8 cellular contexts compared by ENCODE assay signal in genomic region chr9:133029994-133030316, GRCh38. TPM values are rescaled to one million over a fixed set of nuclear protein-coding genes. Genes with fewer than 3 reads are reported as not detected.
DNase-seq lines count a peak whose midpoint lies in the region; ATAC-seq, FAIRE-seq and TF ChIP-seq lines count a peak whose summit lies in the region.

No MANE protein-coding gene starts in this region.

- no peaks in the 10 kb centered on the region for H4K20me1 ChIP-seq in K562 (replicated peaks; ENCODE audit: control insufficient read depth, insufficient read depth, low read length)

- ATAC-seq in HG03135 (IDR thresholded peaks at IDR 0.05; ENCODE audit: unreplicated experiment) = peak; percentile 9
- ATAC-seq in K562 = peak; percentile 6
- ATAC-seq in lung (ENCODE audit: insufficient read depth, low FRiP score) = peak; percentile 6
- ATAC-seq in GM21360 (IDR thresholded peaks at IDR 0.05; ENCODE audit: unreplicated experiment) = no peak
- ATAC-seq in GM18867 (IDR thresholded peaks at IDR 0.05; ENCODE audit: unreplicated experiment) = no peak

- no peak for TF ChIP-seq EP300 in K562 (IDR thresholded peaks at IDR 0.05; ENCODE audit: low read length)

- H3K36me3 Mint-ChIP-seq in Calu3 (ENCODE audit: insufficient read depth, unreplicated experiment) = peaks cover 25% of the 10 kb centered on the region

- H3K9me1 ChIP-seq in K562 (ENCODE audit: control insufficient read depth, insufficient read depth, low read length) = no peaks in the 10 kb centered on the region

- POLR2A ChIA-PET in K562 (lab: Yijun Ruan, JAX) = interaction anchor here (0.6 to 2.7 kb wide), 24 partner anchors 8 to 372 kb away, joined by 3 to 15 read pairs (median 4); no protein-coding TSS in a partner anchor

- no peak for TF ChIP-seq POLR2A in K562 (conservative IDR thresholded peaks at IDR 0.05)

- H2AFZ ChIP-seq in K562 (ENCODE audit: low read depth, low read length) = peak overlapping the region; percentile 76

- intact Hi-C loops in Calu3 (cut with micrococcal nuclease; ENCODE audit: unreplicated experiment) = loop anchor here (10.0 kb wide), 1 partner anchor 115 kb away; no protein-coding TSS in a partner anchor
- intact Hi-C loops in K562 (cut with micrococcal nuclease) = loop anchor here (5.0 kb wide), 1 partner anchor 117 kb away; no protein-coding TSS in a partner anchor

- H3K9me3 ChIP-seq in K562 (replicated peaks; ENCODE audit: control insufficient read depth, insufficient read depth, low read depth, low read length) = peaks cover 14% of the 10 kb centered on the region; the same call in 1 of the 2 replicates
- H3K9me3 ChIP-seq in lung (ENCODE audit: control insufficient read depth in 2 of 2, insufficient read depth in 1 of 2, low read length in 1 of 2) = no peaks in the 10 kb centered on the region

- CTCF ChIA-PET in Calu3 (lab: Charles Lee) (interaction anchor here (0.6 to 1.3 kb wide), 5 partner anchors 8 to 1358 kb away, joined by 3 to 16 read pairs (median 3); no protein-coding TSS in a partner anchor), K562 (lab: Yijun Ruan, JAX; ENCODE audit: low intra/inter-chr PET ratio) (no interaction called here)

- peaks cover 26 to 34% of the 10 kb centered on the region in 2 experiments; a peak in 4 of 5 replicates for H3K4me1 ChIP-seq in K562 (replicated peaks in 1 of 2; ENCODE audit: control insufficient read depth in 2 of 2, insufficient read depth in 2 of 2, low read length in 2 of 2)
- peaks cover 7 to 10% of the 10 kb centered on the region in 2 donors for H3K4me1 ChIP-seq in lung (ENCODE audit: control insufficient read depth in 2 of 2, insufficient read depth in 2 of 2, low read length in 2 of 2)

- no peak for DNase-seq in Calu3
- no peak for DNase-seq in K562 (ENCODE audit: extremely low read depth in 1 of 4, low spot score in 3 of 4)
- no peak for DNase-seq in lung (ENCODE audit: low spot score)
- DNase-seq in dedifferentiated amniotic fluid mesenchymal stem cell (ENCODE audit: extremely low spot score) = no peak
- DNase-seq in HK-2 (ENCODE audit: unreplicated experiment) = no peak

- no peak for TF ChIP-seq CTCF in Calu3 (IDR thresholded peaks at IDR 0.05; ENCODE audit: unreplicated experiment)
- TF ChIP-seq CTCF in K562 (IDR thresholded peaks at IDR 0.05 in 2 of 3, conservative IDR thresholded peaks at IDR 0.05 in 1 of 3; ENCODE audit: insufficient read depth in 2 of 3, low read depth in 1 of 3, low read length in 3 of 3) = no peak
- TF ChIP-seq CTCF in lung (IDR thresholded peaks at IDR 0.05; ENCODE audit: control extremely low read depth, extremely low read depth) = no peak

- H3K27ac ChIP-seq in K562 (ENCODE audit: extremely low read depth, low read depth, low read length) = peak overlapping the region; percentile 88
- peak overlapping the region; percentile 86 to 97 for H3K27ac ChIP-seq in lung (ENCODE audit: low read depth in 1 of 2, low read length in 1 of 2)

- H3K27me3 ChIP-seq in K562 (ENCODE audit: control insufficient read depth in 2 of 2, insufficient read depth in 2 of 2, low read length in 2 of 2) (no peaks in the 10 kb centered on the region), lung (ENCODE audit: control insufficient read depth, insufficient read depth) (no peaks in the 10 kb centered on the region)

- FAIRE-seq in K562 (lab: Jason Lieb, UNC) = no peak

- H3K27me3 Mint-ChIP-seq in Calu3 (ENCODE audit: unreplicated experiment) = no peaks in the 10 kb centered on the region

- no peaks in the 10 kb centered on the region for H3K9me3 Mint-ChIP-seq in Calu3 (ENCODE audit: low read depth, unreplicated experiment)

- TSS peak; percentile 98 for BruUV-seq in Calu3 (replicated peaks; lab: Mats Ljungman, UMichigan)
- BruUV-seq in K562 (replicated peaks; lab: Mats Ljungman, UMichigan) = TSS peak; percentile 95

- peak overlapping the region; percentile 95 for H3K4me2 ChIP-seq in K562 (ENCODE audit: insufficient read depth, low read length)

- peaks cover 64% of the 10 kb centered on the region for H3K79me2 ChIP-seq in K562 (ENCODE audit: control insufficient read depth, insufficient read depth, low read length)

- peak overlapping the region; percentile 94 for H3K4me3 Mint-ChIP-seq in Calu3 (ENCODE audit: low read depth, unreplicated experiment)

- peak overlapping the region; percentile 75 for H3K27ac Mint-ChIP-seq in Calu3 (ENCODE audit: unreplicated experiment)

- in situ Hi-C loops in K562 (cut with MboI) = no loop called here

- H3K36me3 ChIP-seq in K562 (ENCODE audit: control insufficient read depth, insufficient read depth, low read length) (peaks cover 33% of the 10 kb centered on the region), lung (ENCODE audit: control insufficient read depth in 2 of 2, insufficient read depth in 2 of 2, low read length in 2 of 2) (no peaks in the 10 kb centered on the region)

- peak overlapping the region; percentile 99 for H3K4me3 ChIP-seq in K562
- H3K4me3 ChIP-seq in lung = peak overlapping the region; percentile 88

- WGBS in K562 (ENCODE audit: insufficient coverage, low coverage, missing lambda C conversion rate) = 0% methylated on average over 25 of the region's 28 CpGs
- 1% methylated on average over 28 of the region's 28 CpGs for WGBS in lung, 2 donors

- peaks cover 14% of the 10 kb centered on the region for H3K4me1 Mint-ChIP-seq in Calu3 (ENCODE audit: low read depth, unreplicated experiment)

- no peak for TF ChIP-seq RAD21 in K562 (CRISPR knock-in tag; conservative IDR thresholded peaks at IDR 0.05 in 1 of 2, IDR thresholded peaks at IDR 0.05 in 1 of 2)

- H3K9ac ChIP-seq in K562 (ENCODE audit: insufficient read depth in 1 of 2, low read depth in 2 of 2, low read length in 2 of 2) = peak overlapping the region; percentile 83 to 97

RNA-seq across cellular contexts. Expression of gene GTF3C5, which starts 0.8 kb away (rescaled TPM):
- 43.7 and 48.4 TPM in 2 replicates for total RNA-seq in Calu3 (2022)
- total RNA-seq in K562 (2011; cell fraction: chromatin; rRNA removed; ENCODE audit: low replicate concordance) = 66.1 and 166 TPM in 2 replicates
- 99.4 and 113 TPM in 2 replicates for total RNA-seq in K562 (2011; cell fraction: nucleolus; rRNA removed)
- total RNA-seq in K562 (2011; cell fraction: nucleoplasm; rRNA removed) = 67.0 and 84.1 TPM in 2 replicates
- 118 and 134 TPM in 2 replicates for total RNA-seq in K562 (2014; rRNA removed)
- total RNA-seq in K562 (2014; rRNA removed; fragmentation: Illumina TruSeq; extraction: Trizol) = 43.2 and 58.5 TPM in 2 replicates
- 80.7 and 83.7 TPM in 2 replicates for total RNA-seq in K562 (2015; rRNA removed; fragmentation: Illumina TruSeq; extraction: Trizol)
- total RNA-seq in K562 (2021) = 106 and 110 TPM in 2 replicates
- 80.2 TPM in 2 replicates for polyA plus RNA-seq in K562 (2011; rRNA removed)
- 88.7 and 143 TPM in 2 replicates for polyA plus RNA-seq in K562 (2011; cell fraction: cytosol; rRNA removed)
- 254 and 348 TPM in 2 replicates for polyA plus RNA-seq in K562 (2011; cell fraction: nucleus; rRNA removed)
- 75.0 and 82.6 TPM in 2 replicates for polyA plus RNA-seq in K562 (2012)
- polyA plus RNA-seq in K562 (2014; fragmentation: Illumina TruSeq; extraction: Trizol) = 105 and 107 TPM in 2 replicates
- polyA plus RNA-seq in K562 (2014; fragmentation: Nextera tagmentation; extraction: Ambion mirVana) = 1 to 10 TPM; 3.8 to 8.4 TPM
- polyA plus RNA-seq in K562 (2014; rRNA removed) = 95.1 and 107 TPM in 2 replicates
- polyA minus RNA-seq in K562 (2011; rRNA and poly(A)+ RNA removed) = 52.2 and 85.8 TPM in 2 replicates
- 57.6 and 64.2 TPM in 2 replicates for polyA minus RNA-seq in K562 (2011; cell fraction: cytosol; rRNA and poly(A)+ RNA removed)
- polyA minus RNA-seq in K562 (2011; cell fraction: nucleus; rRNA and poly(A)+ RNA removed) = 59.4 and 67.3 TPM in 2 replicates
- 10 to 100 TPM; 43.6 to 47.3 TPM for total RNA-seq in lung
- 10 to 100 TPM; 41.0 to 60.0 TPM for polyA plus RNA-seq in lung

RNA-seq across cellular contexts. Expression of gene CEL, which starts 31.8 kb away (rescaled TPM):
- total RNA-seq in Calu3 (2022) = 2.6 and 3.1 TPM in 2 replicates
- total RNA-seq in K562 (2011; cell fraction: chromatin; rRNA removed; ENCODE audit: low replicate concordance) = 2.0 and 6.1 TPM in 2 replicates
- total RNA-seq in K562 (2011; cell fraction: nucleolus; rRNA removed) = 2.8 and 3.8 TPM in 2 replicates
- total RNA-seq in K562 (2011; cell fraction: nucleoplasm; rRNA removed) = 2.3 TPM in 2 replicates
- 0.09 and 0.45 TPM in 2 replicates for total RNA-seq in K562 (2014; rRNA removed)
- 0.15 and 0.16 TPM in 2 replicates for total RNA-seq in K562 (2014; rRNA removed; fragmentation: Illumina TruSeq; extraction: Trizol)
- 0.51 and 0.53 TPM in 2 replicates for total RNA-seq in K562 (2015; rRNA removed; fragmentation: Illumina TruSeq; extraction: Trizol)
- 3.0 and 4.0 TPM in 2 replicates for total RNA-seq in K562 (2021)
- polyA plus RNA-seq in K562 (2011; rRNA removed) = 0.46 and 0.65 TPM in 2 replicates
- polyA plus RNA-seq in K562 (2011; cell fraction: cytosol; rRNA removed) = 0.32 and 0.43 TPM in 2 replicates
- 2.8 and 6.2 TPM in 2 replicates for polyA plus RNA-seq in K562 (2011; cell fraction: nucleus; rRNA removed)
- polyA plus RNA-seq in K562 (2012) = 0.77 and 2.3 TPM in 2 replicates
- polyA plus RNA-seq in K562 (2014; fragmentation: Illumina TruSeq; extraction: Trizol) = 0.62 and 0.91 TPM in 2 replicates
- not detected for polyA plus RNA-seq in K562 (2014; fragmentation: Nextera tagmentation; extraction: Ambion mirVana)
- 0.57 and 0.77 TPM in 2 replicates for polyA plus RNA-seq in K562 (2014; rRNA removed)
- 0.14 and 0.21 TPM in 2 replicates for polyA minus RNA-seq in K562 (2011; rRNA and poly(A)+ RNA removed)
- not detected in 2 replicates for polyA minus RNA-seq in K562 (2011; cell fraction: cytosol; rRNA and poly(A)+ RNA removed)
- 0.54 and 0.89 TPM in 2 replicates for polyA minus RNA-seq in K562 (2011; cell fraction: nucleus; rRNA and poly(A)+ RNA removed)
- 1 to 10 TPM in 1 of 2 donors, under 1 TPM in 1; 0.77 to 6.3 TPM for total RNA-seq in lung
- polyA plus RNA-seq in lung = under 1 TPM; 0.66 to 0.94 TPM

RNA-seq across cellular contexts. Expression of gene GFI1B, which starts 51.5 kb away (rescaled TPM):
- total RNA-seq in Calu3 (2022) (not detected in 2 replicates), K562 (2014; rRNA removed) (40.3 and 62.9 TPM in 2 replicates), K562 (2014; rRNA removed; fragmentation: Illumina TruSeq; extraction: Trizol) (17.5 and 20.1 TPM in 2 replicates), K562 (2015; rRNA removed; fragmentation: Illumina TruSeq; extraction: Trizol) (34.5 and 34.6 TPM in 2 replicates), K562 (2021) (73.4 and 75.7 TPM in 2 replicates), lung (1 to 10 TPM in 1 of 2 donors, under 1 TPM in 1; 0.25 to 1.0 TPM)
- 11.1 and 39.0 TPM in 2 replicates for total RNA-seq in K562 (2011; cell fraction: chromatin; rRNA removed; ENCODE audit: low replicate concordance)
- total RNA-seq in K562 (2011; cell fraction: nucleolus; rRNA removed) = 28.2 and 30.4 TPM in 2 replicates
- 20.0 and 26.4 TPM in 2 replicates for total RNA-seq in K562 (2011; cell fraction: nucleoplasm; rRNA removed)
- polyA plus RNA-seq in K562 (2011; rRNA removed) (34.4 and 57.7 TPM in 2 replicates), K562 (2014; fragmentation: Illumina TruSeq; extraction: Trizol) (51.8 and 73.3 TPM in 2 replicates), K562 (2014; fragmentation: Nextera tagmentation; extraction: Ambion mirVana) (10 to 100 TPM in 1 of 2 experiments, 1 to 10 TPM in 1; 8.0 to 19.1 TPM), K562 (2014; rRNA removed) (47.2 and 50.1 TPM in 2 replicates), lung (1 to 10 TPM in 1 of 2 donors, under 1 TPM in 1; 0.49 to 1.4 TPM)
- polyA plus RNA-seq in K562 (2011; cell fraction: cytosol; rRNA removed) = 53.6 and 133 TPM in 2 replicates
- polyA plus RNA-seq in K562 (2011; cell fraction: nucleus; rRNA removed) = 64.3 and 118 TPM in 2 replicates
- 64.2 and 77.5 TPM in 2 replicates for polyA plus RNA-seq in K562 (2012)
- polyA minus RNA-seq in K562 (2011; rRNA and poly(A)+ RNA removed) = 16.7 and 22.0 TPM in 2 replicates
- 47.9 and 57.4 TPM in 2 replicates for polyA minus RNA-seq in K562 (2011; cell fraction: cytosol; rRNA and poly(A)+ RNA removed)
- polyA minus RNA-seq in K562 (2011; cell fraction: nucleus; rRNA and poly(A)+ RNA removed) = 20.3 and 22.1 TPM in 2 replicates

Comparison
In these comparisons a context has a peak if more than half of its experiments do, and no peak if none do; other contexts are left out.
1. ATAC-seq: peak in HG03135 (single experiment), K562 (single experiment) and lung (single experiment); none in GM21360 (single experiment) and GM18867 (single experiment).
2. RNA of gene GFI1B, which starts 51.5 kb away (total RNA-seq): 11.1 to 75.7 TPM in K562; 0.25 to 1.0 TPM in lung and not detected in Calu3; every median in the first group is over 4 times any median in the second.